ENCODE assay signal across 8 cellular contexts in the genomic region with DNA sequence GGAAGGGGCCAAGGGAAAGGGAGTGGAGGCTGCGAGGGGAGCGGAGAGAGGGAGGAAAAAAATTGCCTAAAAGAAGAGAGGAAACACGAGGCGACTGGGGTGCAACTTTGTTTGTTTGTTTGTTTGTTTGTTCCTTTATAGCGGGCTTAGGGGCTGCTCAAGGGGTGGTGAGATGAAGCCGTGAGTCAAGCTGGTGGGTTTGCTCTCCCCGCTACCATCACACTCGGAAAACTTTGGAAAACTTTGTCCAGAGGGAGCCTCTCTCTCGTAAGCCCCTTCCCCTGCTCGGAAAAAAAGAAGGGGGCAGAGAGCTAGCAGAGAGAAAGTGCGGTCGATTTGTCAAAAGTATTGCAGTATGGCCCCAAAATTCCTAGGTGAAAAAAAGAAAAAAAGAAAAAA. TPM values are rescaled to one million over a fixed set of nuclear protein-coding genes. Genes with fewer than 3 reads are reported as not detected.
DNase-seq lines count a peak whose midpoint lies in the region; ATAC-seq, FAIRE-seq and TF ChIP-seq lines count a peak whose summit lies in the region.

No MANE protein-coding gene starts in this region.

- POLR2A ChIA-PET in activated CD4-positive, alpha-beta T cell treated with anti-CD3 and anti-CD28 coated beads for 36 hours (lab: Charles Lee), result no interaction called here
- POLR2A ChIA-PET in HepG2 (lab: Yijun Ruan, JAX), result no interaction called here

- peaks cover 37% of the 10 kb centered on the region for H3K4me1 ChIP-seq in HepG2 (ENCODE audit: insufficient read depth, low read length)
- peaks cover 0 to 69% (median 63%) of the 10 kb centered on the region in 5 donors for H3K4me1 ChIP-seq in subcutaneous abdominal adipose tissue (ENCODE audit: control insufficient read depth in 5 of 5, insufficient read depth in 5 of 5, low read length in 5 of 5)

- H3K4me3 Mint-ChIP-seq in activated CD4-positive, alpha-beta T cell treated with anti-CD3 and anti-CD28 coated beads for 36 hours, result peak overlapping the region; percentile 57
- H3K4me3 Mint-ChIP-seq in activated naive CD8-positive, alpha-beta T cell, result peak overlapping the region; percentile 75

- no peak for DNase-seq in activated CD4-positive, alpha-beta T cell treated with anti-CD3 and anti-CD28 coated beads for 36 hours
- no peak for DNase-seq in activated CD4-positive, alpha-beta T cell treated with anti-CD3 and anti-CD28 coated beads for 1 hour
- DNase-seq in HepG2 (ENCODE audit: low spot score) (no peak), hypothalamus (lab: John Stamatoyannopoulos, UW) (no peak), NCI-H1048 (lab: John Stamatoyannopoulos, UW) (no peak), HUDEP-2 (lab: John Stamatoyannopoulos, UW; ENCODE audit: unreplicated experiment in 76 of 76) (no peak)

- in situ Hi-C loops in HepG2 (cut with HindIII; ENCODE audit: extremely low pct_ligation_motif_present, low pct_unique_long_range_greater_than_20kb), result loop anchor here (10.0 kb wide), 1 partner anchor 343 kb away; no protein-coding TSS in a partner anchor

- BruUV-seq in HepG2 (replicated peaks; lab: Mats Ljungman, UMichigan), result no TSS peak

- no peak overlapping the region for H2AFZ ChIP-seq in HepG2 (ENCODE audit: low read length)

- peaks cover 29 to 93% of the 10 kb centered on the region in 2 experiments for H3K27me3 ChIP-seq in HepG2 (ENCODE audit: control insufficient read depth in 1 of 2, insufficient read depth in 2 of 2, low read length in 2 of 2)
- H3K27me3 ChIP-seq in subcutaneous abdominal adipose tissue (ENCODE audit: control insufficient read depth in 5 of 5, insufficient read depth in 4 of 5, low read length in 5 of 5), result peaks cover 4 to 39% (median 36%) of the 10 kb centered on the region in 5 donors

- no peaks in the 10 kb centered on the region for H3K36me3 ChIP-seq in HepG2 (replicated peaks in 1 of 2; ENCODE audit: control insufficient read depth in 1 of 2, insufficient read depth in 2 of 2, low read length in 2 of 2)
- no peaks in the 10 kb centered on the region for H3K36me3 ChIP-seq in subcutaneous abdominal adipose tissue (ENCODE audit: control insufficient read depth in 5 of 5, insufficient read depth in 5 of 5, low read length in 5 of 5)

- peak overlapping the region; percentile 32 for H3K4me2 ChIP-seq in HepG2 (ENCODE audit: low read depth, low read length)

- H3K27ac ChIP-seq in HepG2 (ENCODE audit: extremely low read length, insufficient read depth, low read length) (no peak overlapping the region), subcutaneous abdominal adipose tissue (ENCODE audit: low read depth, low read length) (no peak overlapping the region)

- no peaks in the 10 kb centered on the region for H3K79me2 ChIP-seq in HepG2 (ENCODE audit: insufficient read depth, low read length)

- 21% methylated on average over 12 of the region's 12 CpGs for WGBS in HepG2 (ENCODE audit: low lambda C conversion rate)

- no peaks in the 10 kb centered on the region for H3K9me3 Mint-ChIP-seq in activated CD4-positive, alpha-beta T cell treated with anti-CD3 and anti-CD28 coated beads for 36 hours (ENCODE audit: low read depth)
- H3K9me3 Mint-ChIP-seq in activated naive CD8-positive, alpha-beta T cell (ENCODE audit: low read depth), result no peaks in the 10 kb centered on the region

- H3K27me3 Mint-ChIP-seq in activated CD4-positive, alpha-beta T cell treated with anti-CD3 and anti-CD28 coated beads for 36 hours, result peaks cover 65% of the 10 kb centered on the region
- H3K27me3 Mint-ChIP-seq in activated naive CD8-positive, alpha-beta T cell, result peaks cover 36% of the 10 kb centered on the region

- H3K27ac Mint-ChIP-seq in activated CD4-positive, alpha-beta T cell treated with anti-CD3 and anti-CD28 coated beads for 36 hours, result no peak overlapping the region
- no peak overlapping the region for H3K27ac Mint-ChIP-seq in activated naive CD8-positive, alpha-beta T cell

- H3K9ac ChIP-seq in HepG2 (ENCODE audit: insufficient read depth, low read depth, low read length) (no peak overlapping the region), subcutaneous abdominal adipose tissue (ENCODE audit: low read length in 5 of 5) (peak overlapping the region in 2 of 5 donors; percentile 40 to 59)

- peak overlapping the region in 1 of 3 experiments; percentile 15; a peak in 1 of 6 replicates for H3K4me3 ChIP-seq in HepG2 (replicated peaks in 1 of 3; ENCODE audit: insufficient read depth in 1 of 3, low read depth in 2 of 3, low read length in 3 of 3)
- peak overlapping the region; percentile 55 to 70 (median 69) for H3K4me3 ChIP-seq in subcutaneous abdominal adipose tissue (ENCODE audit: low read depth in 1 of 5, low read length in 5 of 5)

- H3K36me3 Mint-ChIP-seq in activated CD4-positive, alpha-beta T cell treated with anti-CD3 and anti-CD28 coated beads for 36 hours (ENCODE audit: low read depth), result no peaks in the 10 kb centered on the region
- no peaks in the 10 kb centered on the region for H3K36me3 Mint-ChIP-seq in activated naive CD8-positive, alpha-beta T cell

- intact Hi-C loops in activated CD4-positive, alpha-beta T cell treated with anti-CD3 and anti-CD28 coated beads for 36 hours (cut with DNase I, micrococcal nuclease), result loop anchor here (5.0 to 10.0 kb wide), 7 partner anchors 429 to 1147 kb away; partner anchors contain the start of genes EGR4 (in 1 of the 2) and EMX1 (in 1 of the 2)
- intact Hi-C loops in HepG2 (cut with micrococcal nuclease; ENCODE audit: unreplicated experiment), result no loop called here

- CTCF ChIA-PET in activated CD4-positive, alpha-beta T cell treated with anti-CD3 and anti-CD28 coated beads for 36 hours (lab: Charles Lee), result interaction anchor here (0.5 to 1.1 kb wide), 3 partner anchors 33 to 776 kb away, joined by 3 read pairs; no protein-coding TSS in a partner anchor
- CTCF ChIA-PET in HepG2 (lab: Yijun Ruan, JAX; ENCODE audit: low intra/inter-chr PET ratio, low total read pairs), result interaction anchor here (1.0 to 3.4 kb wide), 2 partner anchors 224 to 616 kb away, joined by 3 to 56 read pairs; no protein-coding TSS in a partner anchor

- TF ChIP-seq POLR2A in HepG2 (IDR thresholded peaks at IDR 0.05; ENCODE audit: insufficient read depth in 1 of 2, low read depth in 2 of 2, low read length in 2 of 2), result no peak

- H3K4me1 Mint-ChIP-seq in activated CD4-positive, alpha-beta T cell treated with anti-CD3 and anti-CD28 coated beads for 36 hours, result peaks cover 43% of the 10 kb centered on the region
- H3K4me1 Mint-ChIP-seq in activated naive CD8-positive, alpha-beta T cell (ENCODE audit: low read depth), result peaks cover 41% of the 10 kb centered on the region

- TF ChIP-seq EP300 in HepG2 (IDR thresholded peaks at IDR 0.05; ENCODE audit: low read depth in 2 of 2, low read length in 2 of 2), result no peak
- TF ChIP-seq EP300 in HepG2 (CRISPR knock-in tag; IDR thresholded peaks at IDR 0.05; ENCODE audit: borderline replicate concordance), result no peak

- TF ChIP-seq CTCF in HepG2 (CRISPR knock-in tag; IDR thresholded peaks at IDR 0.05), result no peak

- H4K20me1 ChIP-seq in HepG2 (ENCODE audit: insufficient read depth, low read length), result peaks cover 14% of the 10 kb centered on the region; the same call in 1 of the 2 replicates

- H3K9me3 ChIP-seq in HepG2 (ENCODE audit: low read length), result peaks cover 7% of the 10 kb centered on the region; the same call in 1 of the 2 replicates
- no peaks in the 10 kb centered on the region for H3K9me3 ChIP-seq in subcutaneous abdominal adipose tissue (ENCODE audit: control insufficient read depth in 5 of 5, low read length in 5 of 5)

- no peak for FAIRE-seq in HepG2 (lab: Jason Lieb, UNC)

- no peak for ATAC-seq in activated CD4-positive, alpha-beta T cell treated with anti-CD3 and anti-CD28 coated beads for 36 hours
- ATAC-seq in HepG2, result no peak

- no peak for TF ChIP-seq RAD21 in HepG2 (CRISPR knock-in tag; IDR thresholded peaks at IDR 0.05)

TF ChIP-seq in HepG2, 621 proteins besides CTCF, POLR2A, EP300 and RAD21 (continues in another document):
- TF ChIP-seq CBX2 (IDR thresholded peaks at IDR 0.05; ENCODE audit: low read depth, low read length) (0 out of 2 replicates have a peak, but pooled peaks have one; percentile 61), CBX2 (CRISPR knock-in tag; IDR thresholded peaks at IDR 0.05; ENCODE audit: low read depth) (no peak), EZH2 (conservative IDR thresholded peaks at IDR 0.05; ENCODE audit: low read depth, low read length) (peak; percentile 93; the same call in 1 of the 2 replicates)

RNA-seq across cellular contexts. Expression of gene CYP26B1, which starts 0.3 kb away (rescaled TPM):
- total RNA-seq in activated CD4-positive, alpha-beta T cell treated with anti-CD3 and anti-CD28 coated beads for 36 hours, result not detected
- 0.06 and 0.07 TPM in 2 replicates for total RNA-seq in HepG2 (2016; rRNA removed; fragmentation: Illumina TruSeq; extraction: Trizol)
- total RNA-seq in HepG2 (2016; cell fraction: cytosol; rRNA removed; fragmentation: Illumina TruSeq; extraction: Trizol; ENCODE audit: low read depth), result not detected in 2 replicates
- 0.32 TPM in 1 of 2 replicates, not detected in the other for total RNA-seq in HepG2 (2016; cell fraction: insoluble cytoplasmic fraction; rRNA removed; fragmentation: Illumina TruSeq; extraction: Trizol)
- 0.09 TPM in 1 of 2 replicates, not detected in the other for total RNA-seq in HepG2 (2016; cell fraction: membrane; rRNA removed; fragmentation: Illumina TruSeq; extraction: Trizol)
- 0.12 and 0.13 TPM in 2 replicates for total RNA-seq in HepG2 (2016; cell fraction: nucleus; rRNA removed; fragmentation: Illumina TruSeq; extraction: Trizol)
- polyA plus RNA-seq in HepG2 (2011; rRNA removed), result 0.04 and 0.05 TPM in 2 replicates
- 0.03 and 0.09 TPM in 2 replicates for polyA plus RNA-seq in HepG2 (2011; cell fraction: cytosol; rRNA removed)
- 0.50 and 0.79 TPM in 2 replicates for polyA plus RNA-seq in HepG2 (2011; cell fraction: nucleus; rRNA removed)
- polyA plus RNA-seq in HepG2 (2012), result not detected in 2 replicates
- not detected in 2 replicates for polyA plus RNA-seq in HepG2 (2016; cell fraction: cytosol; fragmentation: Illumina TruSeq; extraction: Trizol; ENCODE audit: low read depth)
- 0.05 and 0.11 TPM in 2 replicates for polyA plus RNA-seq in HepG2 (2016; cell fraction: insoluble cytoplasmic fraction; fragmentation: Illumina TruSeq; extraction: Trizol; ENCODE audit: low read depth)
- polyA plus RNA-seq in HepG2 (2016; cell fraction: membrane; fragmentation: Illumina TruSeq; extraction: Trizol; ENCODE audit: low read depth), result 0.07 TPM in 1 of 2 replicates, not detected in the other
- polyA plus RNA-seq in HepG2 (2016; cell fraction: nucleus; fragmentation: Illumina TruSeq; extraction: Trizol; ENCODE audit: insufficient read depth, low read depth), result 0.26 and 0.88 TPM in 2 replicates
- 0.34 and 5.5 TPM in 2 replicates for polyA minus RNA-seq in HepG2 (2011; rRNA and poly(A)+ RNA removed; ENCODE audit: low replicate concordance)
- polyA minus RNA-seq in HepG2 (2011; cell fraction: cytosol; rRNA and poly(A)+ RNA removed), result 0.18 TPM in 1 of 2 replicates, not detected in the other
- 0.25 and 0.26 TPM in 2 replicates for polyA minus RNA-seq in HepG2 (2011; cell fraction: nucleus; rRNA and poly(A)+ RNA removed)
